Comparison of ENCODE assay signal across 18 cellular contexts in the genomic region with DNA sequence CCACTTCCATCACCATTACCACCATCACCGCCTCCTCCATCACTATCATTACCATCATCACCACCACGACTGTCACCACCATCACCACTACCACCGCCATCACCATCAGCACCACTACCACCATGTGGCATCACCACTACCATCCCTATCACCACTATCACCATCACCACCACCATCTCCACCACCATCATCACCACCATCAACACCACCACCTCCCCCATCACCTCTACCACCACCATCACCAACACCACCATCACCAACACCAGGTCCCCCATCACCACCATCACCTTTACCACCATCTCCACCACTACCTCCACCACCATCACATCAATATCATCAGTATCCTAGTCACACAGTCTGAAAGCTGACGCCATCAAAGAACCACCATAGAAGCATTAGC. TPM values are rescaled to one million over a fixed set of nuclear protein-coding genes. Genes with fewer than 3 reads are reported as not detected.
A peak's percentile ranks its signal among the peaks of the same experiment; 100 is the strongest.
DNase-seq lines count a peak whose midpoint lies in the region; ATAC-seq and TF ChIP-seq lines count a peak whose summit lies in the region.
"Had no signal": no experiment of that assay in that cellular context is flagged by ENCODE, and none has a peak within 500 bp of the region (broad histone marks: within the 10 kb centered on the region; RNA-seq: fewer than 3 reads in every experiment).

No MANE protein-coding gene starts in this region.

- no peak overlapping the region for H4K5ac ChIP-seq in IMR-90 (ENCODE audit: low read depth, low read length)

- H3K9me1 ChIP-seq in IMR-90 (ENCODE audit: insufficient read depth, low read length) = peaks cover 2% of the 10 kb centered on the region; the same call in 1 of the 2 replicates

- no peak for TF ChIP-seq POLR2A in IMR-90 (IDR thresholded peaks at IDR 0.05; ENCODE audit: low read depth, low read length)

- no peak for DNase-seq in CD8-positive, alpha-beta T cell
- DNase-seq in IMR-90 = no peak
- no peak for DNase-seq in central memory CD8-positive, alpha-beta T cell (ENCODE audit: low spot score in 2 of 2)
- no peak for DNase-seq in natural killer cell
- no peak for DNase-seq in MG63
- no peak for DNase-seq in stimulated activated CD4-positive, alpha-beta T cell treated with anti-CD3 and anti-CD28 coated beads, Interleukin-4, amount 100 ng/mL, for 4 hours
- DNase-seq in SK-N-DZ (ENCODE audit: low spot score) = no peak
- DNase-seq: ACHN; C1 segment of cervical spinal cord; DND-41; HFFc6; NCI-H1694 treated with DMSO at 0.1 percent for 48 hours; NK-92 treated with Interleukin-12 subunit alpha and Interleukin-12 subunit beta, amount 100 ng/mL, for 24 hours had no signal

- in situ Hi-C loops in IMR-90 (cut with MboI; ENCODE audit: low sequenced_read_pairs) = no loop called here

- H3K27ac ChIP-seq in CD8-positive, alpha-beta T cell (ENCODE audit: low read depth, low read length) = no peak overlapping the region
- H3K27ac ChIP-seq in IMR-90 (ENCODE audit: insufficient read depth, low read length) = no peak overlapping the region
- H3K27ac ChIP-seq: HL-60 had no signal

- no peaks in the 10 kb centered on the region for H3K27me3 Mint-ChIP-seq in CD8-positive, alpha-beta T cell (ENCODE audit: low read depth)
- H3K27me3 Mint-ChIP-seq in central memory CD8-positive, alpha-beta T cell = no peaks in the 10 kb centered on the region
- no peaks in the 10 kb centered on the region for H3K27me3 Mint-ChIP-seq in natural killer cell (ENCODE audit: low read depth in 2 of 2)
- H3K27me3 Mint-ChIP-seq: IgD-negative memory B cell had no signal

- no peak overlapping the region for H3K4me3 Mint-ChIP-seq in CD8-positive, alpha-beta T cell
- H3K4me3 Mint-ChIP-seq in central memory CD8-positive, alpha-beta T cell = no peak overlapping the region
- no peak overlapping the region for H3K4me3 Mint-ChIP-seq in natural killer cell
- H3K4me3 Mint-ChIP-seq: HFFc6, IgD-negative memory B cell had no signal

- no peak for TF ChIP-seq RAD21 in IMR-90 (IDR thresholded peaks at IDR 0.05; ENCODE audit: low read length)

- H3K9me3 Mint-ChIP-seq in CD8-positive, alpha-beta T cell = peaks cover 2% of the 10 kb centered on the region
- peaks cover 13% of the 10 kb centered on the region for H3K9me3 Mint-ChIP-seq in central memory CD8-positive, alpha-beta T cell
- peaks cover 10% of the 10 kb centered on the region in 2 donors for H3K9me3 Mint-ChIP-seq in natural killer cell
- H3K9me3 Mint-ChIP-seq: HFFc6, IgD-negative memory B cell had no signal

- H3K4me1 Mint-ChIP-seq in CD8-positive, alpha-beta T cell (ENCODE audit: low read depth) = peaks cover 1% of the 10 kb centered on the region
- H3K4me1 Mint-ChIP-seq in central memory CD8-positive, alpha-beta T cell = peaks cover 12% of the 10 kb centered on the region
- peaks cover 0 to 19% of the 10 kb centered on the region in 2 donors for H3K4me1 Mint-ChIP-seq in natural killer cell

- H3K18ac ChIP-seq in IMR-90 (ENCODE audit: low read depth, low read length) = no peak overlapping the region

- no peak for TF ChIP-seq CTCF in CD8-positive, alpha-beta T cell (IDR thresholded peaks at IDR 0.05)
- no peak for TF ChIP-seq CTCF in IMR-90 (conservative IDR thresholded peaks at IDR 0.05; ENCODE audit: low read depth, low read length)
- no peak for TF ChIP-seq CTCF in natural killer cell (IDR thresholded peaks at IDR 0.05)

- no peak overlapping the region for H2AK5ac ChIP-seq in IMR-90 (ENCODE audit: low read depth, low read length)

- dilution Hi-C loops in IMR-90 (cut with HindIII; ENCODE audit: low sequenced_read_pairs, unreplicated experiment) = no loop called here

- H3K36me3 ChIP-seq in CD8-positive, alpha-beta T cell (ENCODE audit: insufficient read depth, low read length) = peaks cover 22% of the 10 kb centered on the region
- H3K36me3 ChIP-seq in IMR-90 (ENCODE audit: control insufficient read depth, insufficient read depth, low read length) = peaks cover 18% of the 10 kb centered on the region
- peaks cover 32% of the 10 kb centered on the region for H3K36me3 ChIP-seq in MG63

- H3K36me3 Mint-ChIP-seq in CD8-positive, alpha-beta T cell = peaks cover 59% of the 10 kb centered on the region
- H3K36me3 Mint-ChIP-seq in central memory CD8-positive, alpha-beta T cell (ENCODE audit: insufficient read depth) = peaks cover 18% of the 10 kb centered on the region
- peaks cover 9% of the 10 kb centered on the region for H3K36me3 Mint-ChIP-seq in natural killer cell

- no peak overlapping the region for H2AK9ac ChIP-seq in IMR-90 (replicated peaks; ENCODE audit: low read depth, low read length, poor library complexity)

- intact Hi-C loops in CD8-positive, alpha-beta T cell (cut with DNase I, micrococcal nuclease) = no loop called here
- intact Hi-C loops in IMR-90 (cut with micrococcal nuclease) (no loop called here), natural killer cell (cut with micrococcal nuclease) (loop anchor here (10.0 kb wide), 1 partner anchor 62 kb away; no protein-coding TSS in a partner anchor)

- no peak overlapping the region for H3K4ac ChIP-seq in IMR-90 (ENCODE audit: low read depth, low read length)

- H2BK20ac ChIP-seq in IMR-90 (ENCODE audit: low read depth, low read length) = no peak overlapping the region

- peak overlapping the region; percentile 50 for H2BK5ac ChIP-seq in IMR-90 (ENCODE audit: low read depth, low read length, poor library complexity, severe bottlenecking)

- H2AFZ ChIP-seq in IMR-90 (replicated peaks; ENCODE audit: low read length, poor library complexity) = no peak overlapping the region

- H3K27me3 ChIP-seq in CD8-positive, alpha-beta T cell (ENCODE audit: insufficient read depth, low read length) = no peaks in the 10 kb centered on the region
- no peaks in the 10 kb centered on the region for H3K27me3 ChIP-seq in IMR-90 (ENCODE audit: control insufficient read depth, insufficient read depth, low read length)
- H3K27me3 ChIP-seq in MG63 = no peaks in the 10 kb centered on the region

- no peaks in the 10 kb centered on the region for H3K9me3 ChIP-seq in CD8-positive, alpha-beta T cell (ENCODE audit: low read length)
- H3K9me3 ChIP-seq in IMR-90 (ENCODE audit: control insufficient read depth, insufficient read depth, low read length) (no peaks in the 10 kb centered on the region), MG63 (no peaks in the 10 kb centered on the region)

- H3K79me1 ChIP-seq in IMR-90 (ENCODE audit: low read depth in 1 of 2, low read length in 2 of 2) = peaks cover 0 to 7% of the 10 kb centered on the region in 2 experiments; a peak in 1 of 4 replicates

- no peak overlapping the region for H2BK15ac ChIP-seq in IMR-90 (ENCODE audit: low read depth, low read length)

- H3K4me1 ChIP-seq in CD8-positive, alpha-beta T cell (ENCODE audit: insufficient read depth, low read length) = no peaks in the 10 kb centered on the region
- no peaks in the 10 kb centered on the region for H3K4me1 ChIP-seq in IMR-90 (ENCODE audit: control insufficient read depth, insufficient read depth, low read length)

- no peak overlapping the region for H3K4me2 ChIP-seq in IMR-90 (ENCODE audit: low read depth, low read length)

- no peak overlapping the region for H3K4me3 ChIP-seq in CD8-positive, alpha-beta T cell (ENCODE audit: low read depth, low read length)
- H3K4me3 ChIP-seq in IMR-90 (ENCODE audit: insufficient read depth, low read depth, low read length) (no peak overlapping the region), MG63 (no peak overlapping the region)

- H3K23ac ChIP-seq in IMR-90 (ENCODE audit: low read depth, low read length) = no peak overlapping the region

- no peak overlapping the region for H4K8ac ChIP-seq in IMR-90 (ENCODE audit: low read depth in 2 of 2, low read length in 2 of 2)

- H3K56ac ChIP-seq in IMR-90 (ENCODE audit: extremely low read depth, insufficient read depth, low read length) = no peak overlapping the region

- H3K27ac Mint-ChIP-seq in CD8-positive, alpha-beta T cell = peak overlapping the region; percentile 3
- H3K27ac Mint-ChIP-seq in central memory CD8-positive, alpha-beta T cell (ENCODE audit: low read depth) = peak overlapping the region; percentile 54
- H3K27ac Mint-ChIP-seq in natural killer cell = peak overlapping the region; percentile 62 to 85
- H3K27ac Mint-ChIP-seq: HFFc6 had no signal

- no TSS peak for BruUV-seq in IMR-90 (replicated peaks; lab: Mats Ljungman, UMichigan)

- WGBS in IMR-90 (ENCODE audit: extremely low coverage in 2 of 2, insufficient read length in 1 of 2), 2 experiments = 100% methylated on average over 3 of the region's 4 CpGs; no CpG with 5 or more reads in 1 of the 2 experiments

- CTCF ChIA-PET in CD8-positive, alpha-beta T cell (lab: Charles Lee) = interaction anchor here (1.4 kb wide), 1 partner anchor 9 kb away, joined by 5 read pairs; no protein-coding TSS in a partner anchor
- CTCF ChIA-PET in IMR-90 (lab: Yijun Ruan, JAX) = no interaction called here

- no peak overlapping the region for H3K14ac ChIP-seq in IMR-90 (replicated peaks; ENCODE audit: low read depth, low read length)

- POLR2A ChIA-PET in CD8-positive, alpha-beta T cell (lab: Charles Lee) = no interaction called here
- POLR2A ChIA-PET in IMR-90 (lab: Charles Lee; ENCODE audit: unreplicated experiment) = no interaction called here

- no peak for ATAC-seq in CD8-positive, alpha-beta T cell
- ATAC-seq in IMR-90 (ENCODE audit: low read depth) (no peak), natural killer cell (no peak)
- no peak for ATAC-seq in central memory CD8-positive, alpha-beta T cell (replicated peaks; ENCODE audit: extremely low read depth, poor library complexity, severe bottlenecking)
- ATAC-seq: Right ventricle myocardium inferior had no signal

- H4K91ac ChIP-seq in IMR-90 (ENCODE audit: insufficient read depth, low read depth, low read length) = no peak overlapping the region

- no peaks in the 10 kb centered on the region for H4K20me1 ChIP-seq in IMR-90 (ENCODE audit: insufficient read depth, low read length)

- H2BK120ac ChIP-seq in IMR-90 (ENCODE audit: low read depth, low read length) = no peak overlapping the region

- H3K9ac ChIP-seq in IMR-90 (ENCODE audit: low read depth, low read length) = no peak overlapping the region

TF ChIP-seq in IMR-90, 13 proteins besides CTCF, POLR2A, EP300 and RAD21 (continues in another document):
- no peak for TF ChIP-seq SMC3 (IDR thresholded peaks at IDR 0.05; ENCODE audit: low read depth, low read length)
- no peak for TF ChIP-seq CHD1 (IDR thresholded peaks at IDR 0.05; ENCODE audit: low read depth, low read length)
- TF ChIP-seq BHLHE40 (IDR thresholded peaks at IDR 0.05; ENCODE audit: low read depth, low read length) = no peak
- TF ChIP-seq MAZ (IDR thresholded peaks at IDR 0.05; ENCODE audit: borderline replicate concordance, low read depth, low read length) = no peak
- no peak for TF ChIP-seq RCOR1 (IDR thresholded peaks at IDR 0.05; ENCODE audit: insufficient replicate concordance, low read length)

RNA-seq across cellular contexts. Expression of gene RIPK4, which starts 39.9 kb away (rescaled TPM):
- 1 to 10 TPM; 1.4 to 2.0 TPM for total RNA-seq in CD8-positive, alpha-beta T cell
- total RNA-seq in IMR-90 (2012; rRNA removed) = under 0.01 TPM in 2 replicates
- polyA plus RNA-seq in IMR-90 (2012; rRNA removed) = 0.03 TPM in 1 of 2 replicates, not detected in the other
- 0.02 TPM in 2 replicates for polyA plus RNA-seq in IMR-90 (2012; cell fraction: cytosol; rRNA removed)
- 0.16 TPM in 2 replicates for polyA plus RNA-seq in IMR-90 (2012; cell fraction: nucleus; rRNA removed; ENCODE audit: low replicate concordance)
- total RNA-seq in natural killer cell = under 1 TPM in 1 of 3 donors, not detected in 2; 0.09 TPM
- 0.76 and 2.2 TPM in 2 replicates for total RNA-seq in MG63 (2014; rRNA removed; shearing (Covaris generic); ENCODE audit: low replicate concordance)
- polyA plus RNA-seq in SK-N-DZ (2014; cell fraction: cytosol; rRNA removed) = not detected in 2 replicates
- not detected in 2 replicates for polyA plus RNA-seq in SK-N-DZ (2014; cell fraction: nucleus; rRNA removed)
- total RNA-seq: G401, LHCN-M2 had no signal
- polyA plus RNA-seq: IgD-negative memory B cell had no signal

Comparison
In these comparisons a context has a peak if more than half of its experiments do, and no peak if none do; other contexts are left out.
1. H3K27ac Mint-ChIP-seq: peak in every context shown above with its lines; median percentile 74 in natural killer cell; 54 in central memory CD8-positive, alpha-beta T cell; 3 in CD8-positive, alpha-beta T cell.